1 cellular context compared by ENCODE assay signal in genomic region chr9:5884191-5884590, GRCh38.
TF ChIP-seq lines count a peak whose summit lies in the region.

No MANE protein-coding gene starts in this region.

TF ChIP-seq in GM23338, 12 proteins besides CTCF, POLR2A, EP300 and RAD21 (continued from another document):
- TF ChIP-seq ZNF462 (CRISPR knock-in tag; IDR thresholded peaks at IDR 0.05) (no peak), REST (IDR thresholded peaks at IDR 0.05; ENCODE audit: unreplicated experiment) (no peak), JUNB (IDR thresholded peaks at IDR 0.05; ENCODE audit: unreplicated experiment) (no peak), EZH2 (IDR thresholded peaks at IDR 0.05; ENCODE audit: low read depth, unreplicated experiment) (no peak), ZNF114 (CRISPR knock-in tag; IDR thresholded peaks at IDR 0.05) (no peak), CREB1 (CRISPR knock-in tag; IDR thresholded peaks at IDR 0.05; ENCODE audit: low read depth) (no peak)
